In the genomic region with DNA sequence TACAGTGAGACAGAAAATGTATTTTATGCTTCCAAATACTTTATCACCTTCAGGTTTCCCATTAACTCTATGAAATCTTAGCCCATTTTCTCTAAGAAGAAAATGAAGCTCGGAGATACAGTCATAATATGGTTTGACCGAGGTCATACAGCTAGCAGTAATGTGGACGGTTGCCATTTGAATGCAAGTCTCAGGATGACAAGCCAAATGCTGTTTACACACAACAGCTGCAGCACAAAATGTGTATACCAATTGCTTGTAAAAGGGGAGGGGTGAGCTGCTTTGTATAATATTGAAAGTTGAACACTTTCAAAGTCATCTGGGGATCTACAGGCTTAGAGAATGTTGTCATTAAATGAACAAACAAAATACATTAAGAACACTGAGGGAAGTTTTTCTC, we compare ENCODE assay signal across 21 cellular contexts.
A peak's percentile ranks its signal among the peaks of the same experiment; 100 is the strongest.
DNase-seq lines count a peak whose midpoint lies in the region; ATAC-seq, FAIRE-seq and TF ChIP-seq lines count a peak whose summit lies in the region.
"Had no signal": no experiment of that assay in that cellular context is flagged by ENCODE, and none has a peak within 500 bp of the region (broad histone marks: within the 10 kb centered on the region; RNA-seq: fewer than 3 reads in every experiment).

No MANE protein-coding gene starts in this region.

- H3K27ac Mint-ChIP-seq in CD8-positive, alpha-beta T cell = no peak overlapping the region
- H3K27ac Mint-ChIP-seq: activated naive CD8-positive, alpha-beta T cell treated with anti-CD3 and anti-CD28 coated beads for 36 hours had no signal

- POLR2A ChIA-PET in CD8-positive, alpha-beta T cell (lab: Charles Lee) = no interaction called here

- DNase-seq in LNCaP clone FGC (ENCODE audit: low read depth) = peak; percentile 3
- DNase-seq in tibial artery = no peak
- no peak for DNase-seq in CD8-positive, alpha-beta T cell
- DNase-seq in GM13977 (ENCODE audit: low spot score) = no peak
- DNase-seq: activated CD4-positive, alpha-beta T cell treated with anti-CD3 and anti-CD28 coated beads, Interleukin-2, amount 50 U/mL, for 1 hour; activated naive CD8-positive, alpha-beta T cell treated with anti-CD3 and anti-CD28 coated beads for 36 hours; activated T-cell treated with anti-CD3 and anti-CD28 coated beads, Interleukin-2, amount 50 U/mL, for 4 hours; effector CD4-positive, alpha-beta T cell; hypothalamus; kidney glomerular epithelial cell; NCI-H1417 treated with DMSO at 0.1 percent for 48 hours; SK-N-SH; stimulated activated CD4-positive, alpha-beta T cell treated with anti-CD3 and anti-CD28 coated beads, Interleukin-15, amount 100 ng/mL, for 24 hours had no signal

- H3K9me3 Mint-ChIP-seq in CD8-positive, alpha-beta T cell = peaks cover 2% of the 10 kb centered on the region
- H3K9me3 Mint-ChIP-seq: activated naive CD8-positive, alpha-beta T cell treated with anti-CD3 and anti-CD28 coated beads for 36 hours had no signal

- H3K9me3 ChIP-seq in tibial artery = no peaks in the 10 kb centered on the region
- H3K9me3 ChIP-seq in CD8-positive, alpha-beta T cell (ENCODE audit: low read length) = no peaks in the 10 kb centered on the region
- H3K9me3 ChIP-seq: SK-N-SH, vagina had no signal

- no peaks in the 10 kb centered on the region for H3K27me3 Mint-ChIP-seq in CD8-positive, alpha-beta T cell (ENCODE audit: low read depth)
- H3K27me3 Mint-ChIP-seq: activated naive CD8-positive, alpha-beta T cell treated with anti-CD3 and anti-CD28 coated beads for 36 hours had no signal

- H3K4me3 ChIP-seq in LNCaP clone FGC (ENCODE audit: low read depth, low read length) (no peak overlapping the region), tibial artery (no peak overlapping the region)
- no peak overlapping the region for H3K4me3 ChIP-seq in CD8-positive, alpha-beta T cell (ENCODE audit: low read depth, low read length)
- H3K4me3 ChIP-seq: K562, vagina had no signal

- intact Hi-C loops in tibial artery (cut with DNase I; ENCODE audit: low total_unique reads) = no loop called here
- intact Hi-C loops in CD8-positive, alpha-beta T cell (cut with DNase I, micrococcal nuclease) = no loop called here

- peak; percentile 48 for FAIRE-seq in endometrium (lab: Jason Lieb, UNC)
- FAIRE-seq: GM19239, K562 had no signal

- no peak for TF ChIP-seq CTCF in LNCaP clone FGC (IDR thresholded peaks at IDR 0.05; ENCODE audit: control insufficient read depth, extremely low read depth, insufficient read depth)
- TF ChIP-seq CTCF in tibial artery (IDR thresholded peaks at IDR 0.05) = no peak
- no peak for TF ChIP-seq CTCF in CD8-positive, alpha-beta T cell (IDR thresholded peaks at IDR 0.05)
- no peak for TF ChIP-seq CTCF in GM13977 (IDR thresholded peaks at IDR 0.05; ENCODE audit: extremely low read depth, insufficient read depth, missing control alignments)

- no peak overlapping the region for H3K4me3 Mint-ChIP-seq in CD8-positive, alpha-beta T cell
- H3K4me3 Mint-ChIP-seq: activated naive CD8-positive, alpha-beta T cell treated with anti-CD3 and anti-CD28 coated beads for 36 hours; activated T-cell treated with anti-CD3 and anti-CD28 coated beads, Interleukin-2, amount 50 U/mL, for 4 hours had no signal

- H3K4me1 Mint-ChIP-seq in CD8-positive, alpha-beta T cell (ENCODE audit: low read depth) = no peaks in the 10 kb centered on the region
- H3K4me1 Mint-ChIP-seq: activated naive CD8-positive, alpha-beta T cell treated with anti-CD3 and anti-CD28 coated beads for 36 hours had no signal

- CTCF ChIA-PET in CD8-positive, alpha-beta T cell (lab: Charles Lee) = no interaction called here

- peak; percentile 74 for ATAC-seq in GM18867 (IDR thresholded peaks at IDR 0.05; ENCODE audit: unreplicated experiment)
- peak; percentile 80 for ATAC-seq in HG02623 (IDR thresholded peaks at IDR 0.05; ENCODE audit: unreplicated experiment)
- ATAC-seq in HG03571 (IDR thresholded peaks at IDR 0.05; ENCODE audit: unreplicated experiment) = no peak
- ATAC-seq in CD8-positive, alpha-beta T cell = no peak
- ATAC-seq: activated T-cell treated with anti-CD3 and anti-CD28 coated beads, Interleukin-2, amount 50 U/mL, for 4 hours; K562 had no signal

- H3K4me1 ChIP-seq in tibial artery = no peaks in the 10 kb centered on the region
- no peaks in the 10 kb centered on the region for H3K4me1 ChIP-seq in CD8-positive, alpha-beta T cell (ENCODE audit: insufficient read depth, low read length)
- H3K4me1 ChIP-seq: parathyroid adenoma, vagina had no signal

- no peaks in the 10 kb centered on the region for H3K36me3 ChIP-seq in tibial artery
- no peaks in the 10 kb centered on the region for H3K36me3 ChIP-seq in CD8-positive, alpha-beta T cell (ENCODE audit: insufficient read depth, low read length)
- H3K36me3 ChIP-seq: vagina had no signal

- H3K27me3 ChIP-seq in tibial artery = no peaks in the 10 kb centered on the region
- no peaks in the 10 kb centered on the region for H3K27me3 ChIP-seq in CD8-positive, alpha-beta T cell (ENCODE audit: insufficient read depth, low read length)
- H3K27me3 ChIP-seq: vagina had no signal

- in situ Hi-C loops in GM13977 (cut with MboI; ENCODE audit: low pct_unique_long_range_greater_than_20kb, low sequenced_read_pairs, unreplicated experiment) = loop anchor here (25.0 kb wide), 1 partner anchor 817 kb away; no protein-coding TSS in a partner anchor

- no peak overlapping the region for H3K27ac ChIP-seq in tibial artery
- H3K27ac ChIP-seq in CD8-positive, alpha-beta T cell (ENCODE audit: low read depth, low read length) = no peak overlapping the region
- H3K27ac ChIP-seq: parathyroid adenoma, vagina had no signal

- no peaks in the 10 kb centered on the region for H3K36me3 Mint-ChIP-seq in CD8-positive, alpha-beta T cell
- H3K36me3 Mint-ChIP-seq: activated naive CD8-positive, alpha-beta T cell treated with anti-CD3 and anti-CD28 coated beads for 36 hours had no signal

Comparison
In these comparisons a context has a peak if more than half of its experiments do, and no peak if none do; other contexts are left out.
1. ATAC-seq: peak in GM18867 (single experiment) and HG02623 (single experiment); none in HG03571 (single experiment) and CD8-positive, alpha-beta T cell (single experiment).